ENCODE assay signal across 8 cellular contexts in genomic region chr11:118619444-118620205, GRCh38. TPM values are rescaled to one million over a fixed set of nuclear protein-coding genes. Genes with fewer than 3 reads are reported as not detected.
DNase-seq lines count a peak whose midpoint lies in the region; ATAC-seq and TF ChIP-seq lines count a peak whose summit lies in the region.

No MANE protein-coding gene starts in this region.

- H3K4me3 ChIP-seq in AG04449 (ENCODE audit: low read depth, low read length) (peak overlapping the region; percentile 23), coronary artery (peak overlapping the region; percentile 8), mesenchymal stem cell (ENCODE audit: insufficient read depth in 1 of 2, low read depth in 1 of 2, low read length in 2 of 2) (peak overlapping the region in 1 of 2 experiments; percentile 54)

- CTCF ChIA-PET in AG04449 (lab: Yijun Ruan, JAX): interaction anchor here (0.9 to 12.0 kb wide), 3 partner anchors 10 to 171 kb away, joined by 3 to 138 read pairs (median 3); partner anchors contain the start of genes DDX6 and PHLDB1
- CTCF ChIA-PET in activated CD4-positive, alpha-beta memory T cell treated with anti-CD3 and anti-CD28 coated beads for 36 hours (lab: Charles Lee): no interaction called here

- H3K23ac ChIP-seq in mesenchymal stem cell (ENCODE audit: low read length in 2 of 2): no peak overlapping the region

- no peak overlapping the region for H3K27ac Mint-ChIP-seq in activated CD4-positive, alpha-beta memory T cell treated with anti-CD3 and anti-CD28 coated beads for 36 hours

- H3K27ac ChIP-seq in coronary artery (peak overlapping the region; percentile 90 to 95), mesenchymal stem cell (ENCODE audit: low read length, poor library complexity, severe bottlenecking) (peak overlapping the region; percentile 99)

- POLR2A ChIA-PET in AG04449 (lab: Yijun Ruan, JAX): interaction anchor here (0.6 to 6.7 kb wide), 5 partner anchors 9 to 292 kb away, joined by 4 to 172 read pairs (median 4); partner anchors contain the start of genes ARCN1 and PHLDB1
- POLR2A ChIA-PET in activated CD4-positive, alpha-beta memory T cell treated with anti-CD3 and anti-CD28 coated beads for 36 hours (lab: Charles Lee): no interaction called here

- peak overlapping the region; percentile 46 to 65 for H2BK12ac ChIP-seq in mesenchymal stem cell (ENCODE audit: low read length in 2 of 2)

- peak overlapping the region; percentile 96 for H2BK120ac ChIP-seq in mesenchymal stem cell (ENCODE audit: low read depth, low read length)

- intact Hi-C loops in activated CD4-positive, alpha-beta memory T cell treated with anti-CD3 and anti-CD28 coated beads for 36 hours (cut with micrococcal nuclease): no loop called here

- peak overlapping the region; percentile 75 for H3K9ac ChIP-seq in mesenchymal stem cell (ENCODE audit: low read length)

- H3K27me3 ChIP-seq in mesenchymal stem cell (ENCODE audit: control insufficient read depth in 1 of 2, insufficient read depth in 1 of 2, low read length in 2 of 2): no peaks in the 10 kb centered on the region

- no peak overlapping the region for H3K4me3 Mint-ChIP-seq in activated CD4-positive, alpha-beta memory T cell treated with anti-CD3 and anti-CD28 coated beads for 36 hours

- H2AK5ac ChIP-seq in mesenchymal stem cell (ENCODE audit: low read length, severe bottlenecking): peak overlapping the region; percentile 100

- no peaks in the 10 kb centered on the region for H3K9me3 ChIP-seq in mesenchymal stem cell (ENCODE audit: control insufficient read depth, low read length)

- peak overlapping the region; percentile 93 to 98 for H3K18ac ChIP-seq in mesenchymal stem cell (ENCODE audit: low read depth in 1 of 2, low read length in 2 of 2)

- H3K36me3 Mint-ChIP-seq in activated CD4-positive, alpha-beta memory T cell treated with anti-CD3 and anti-CD28 coated beads for 36 hours: no peaks in the 10 kb centered on the region

- H3K36me3 ChIP-seq in mesenchymal stem cell (ENCODE audit: control insufficient read depth in 1 of 2, insufficient read depth in 2 of 2, low read depth in 1 of 2, low read length in 2 of 2): peaks cover 46 to 51% of the 10 kb centered on the region in 2 experiments

- H3K4me1 ChIP-seq in mesenchymal stem cell (ENCODE audit: control insufficient read depth, insufficient read depth, low read depth, low read length): peaks cover 62% of the 10 kb centered on the region

- 0% methylated on average over 5 of the region's 6 CpGs for WGBS in mesenchymal stem cell

- H3K79me1 ChIP-seq in mesenchymal stem cell (replicated peaks; ENCODE audit: low read length, poor library complexity, severe bottlenecking): peaks cover 10% of the 10 kb centered on the region

- peaks cover 8% of the 10 kb centered on the region for H3K4me1 Mint-ChIP-seq in activated CD4-positive, alpha-beta memory T cell treated with anti-CD3 and anti-CD28 coated beads for 36 hours (ENCODE audit: low read depth)

- DNase-seq in AG04449 (ENCODE audit: low read depth, low spot score) (peak; percentile 88), MV-4-11 (lab: John Stamatoyannopoulos, UW) (peak; percentile 91), coronary artery (ENCODE audit: low spot score) (no peak), mesenchymal stem cell (peak; percentile 99)
- no peak for DNase-seq in activated CD4-positive, alpha-beta memory T cell treated with anti-CD3 and anti-CD28 coated beads for 36 hours

- no peaks in the 10 kb centered on the region for H3K9me3 Mint-ChIP-seq in activated CD4-positive, alpha-beta memory T cell treated with anti-CD3 and anti-CD28 coated beads for 36 hours

- no peak overlapping the region for H3K4me2 ChIP-seq in mesenchymal stem cell (ENCODE audit: low read length, poor library complexity, severe bottlenecking)

- H2AFZ ChIP-seq in mesenchymal stem cell (ENCODE audit: low read depth, low read length): no peak overlapping the region

- H2BK5ac ChIP-seq in mesenchymal stem cell (ENCODE audit: low read depth, low read length, poor library complexity, severe bottlenecking): peak overlapping the region; percentile 93

- peak overlapping the region; percentile 53 for H4K91ac ChIP-seq in mesenchymal stem cell (ENCODE audit: low read length)

- peak overlapping the region; percentile 96 for H2BK15ac ChIP-seq in mesenchymal stem cell (ENCODE audit: low read depth, poor library complexity, severe bottlenecking)

- peak overlapping the region; percentile 1 to 69 for H3K4ac ChIP-seq in mesenchymal stem cell (ENCODE audit: low read depth in 1 of 2, low read length in 2 of 2)

- no peak for ATAC-seq in activated CD4-positive, CD25-positive, alpha-beta regulatory T cell treated with anti-CD3 and anti-CD28 coated beads, Interleukin-2, amount 50 U/mL, for 24 hours
- ATAC-seq in GM18520 (IDR thresholded peaks at IDR 0.05; ENCODE audit: unreplicated experiment) (no peak), HG03469 (IDR thresholded peaks at IDR 0.05; ENCODE audit: unreplicated experiment) (no peak)

- H3K27me3 Mint-ChIP-seq in activated CD4-positive, alpha-beta memory T cell treated with anti-CD3 and anti-CD28 coated beads for 36 hours: peaks cover 16% of the 10 kb centered on the region

- peak overlapping the region in 1 of 2 experiments; percentile 87 for H3K14ac ChIP-seq in mesenchymal stem cell (ENCODE audit: low read length in 2 of 2)

- peak overlapping the region; percentile 67 for H4K8ac ChIP-seq in mesenchymal stem cell (ENCODE audit: low read length)

- no peak for TF ChIP-seq CTCF in AG04449 (IDR thresholded peaks at IDR 0.05; ENCODE audit: insufficient read depth, low read length, missing control alignments)
- TF ChIP-seq CTCF in coronary artery (IDR thresholded peaks at IDR 0.05): no peak

RNA-seq across cellular contexts. Expression of gene PHLDB1, which starts 12.2 kb away (rescaled TPM):
- 124 TPM for polyA plus RNA-seq in mesenchymal stem cell (2013, experiment 1 of 2)
- polyA plus RNA-seq in mesenchymal stem cell (2013, experiment 2 of 2): 114 TPM
- total RNA-seq in activated CD4-positive, alpha-beta memory T cell treated with anti-CD3 and anti-CD28 coated beads for 36 hours: 1 to 10 TPM; 2.0 to 2.4 TPM

RNA-seq across cellular contexts. Expression of gene ARCN1, which starts 47.4 kb away (rescaled TPM):
- polyA plus RNA-seq in mesenchymal stem cell (2013, experiment 1 of 2): 251 TPM
- 261 TPM for polyA plus RNA-seq in mesenchymal stem cell (2013, experiment 2 of 2)
- 100 to 1,000 TPM; 180 to 182 TPM for total RNA-seq in activated CD4-positive, alpha-beta memory T cell treated with anti-CD3 and anti-CD28 coated beads for 36 hours

RNA-seq across cellular contexts. Expression of gene IFT46, which starts 53.9 kb away (rescaled TPM):
- 19.2 TPM for polyA plus RNA-seq in mesenchymal stem cell (2013, experiment 1 of 2)
- 18.5 TPM for polyA plus RNA-seq in mesenchymal stem cell (2013, experiment 2 of 2)
- 10 to 100 TPM; 16.0 to 17.1 TPM for total RNA-seq in activated CD4-positive, alpha-beta memory T cell treated with anti-CD3 and anti-CD28 coated beads for 36 hours

RNA-seq across cellular contexts. Expression of gene TREH, which starts 59.8 kb away (rescaled TPM):
- polyA plus RNA-seq in mesenchymal stem cell (2013, experiment 1 of 2): not detected
- polyA plus RNA-seq in mesenchymal stem cell (2013, experiment 2 of 2): not detected
- total RNA-seq in activated CD4-positive, alpha-beta memory T cell treated with anti-CD3 and anti-CD28 coated beads for 36 hours: not detected

Comparison
In these comparisons a context has a peak if more than half of its experiments do, and no peak if none do; other contexts are left out.
1. DNase-seq: peak in AG04449 (single experiment), MV-4-11 (single experiment) and mesenchymal stem cell (single experiment); none in coronary artery (single experiment) and activated CD4-positive, alpha-beta memory T cell treated with anti-CD3 and anti-CD28 coated beads for 36 hours (single experiment).